In genomic region chr9:70421272-70422180, GRCh38 we compare ENCODE assay signal across 8 cellular contexts. TPM values are rescaled to one million over a fixed set of nuclear protein-coding genes. Genes with fewer than 3 reads are reported as not detected.
DNase-seq lines count a peak whose midpoint lies in the region; ATAC-seq, FAIRE-seq and TF ChIP-seq lines count a peak whose summit lies in the region.

No MANE protein-coding gene starts in this region.

- TF ChIP-seq EP300 in GM12878 (IDR thresholded peaks at IDR 0.05; ENCODE audit: borderline replicate concordance in 1 of 2, control insufficient read depth in 1 of 2, low read depth in 2 of 2, low read length in 2 of 2) = no peak

- ATAC-seq in PC-3 = no peak
- no peak for ATAC-seq in GM12878
- ATAC-seq in HG03439 (IDR thresholded peaks at IDR 0.05; ENCODE audit: unreplicated experiment) = no peak

- TF ChIP-seq CTCF in PC-3 (conservative IDR thresholded peaks at IDR 0.05; ENCODE audit: low read depth, low read length) (no peak), GM12878 (IDR thresholded peaks at IDR 0.05 in 2 of 3, conservative IDR thresholded peaks at IDR 0.05 in 1 of 3; ENCODE audit: control insufficient read depth in 2 of 3, extremely low read depth in 1 of 3, insufficient read depth in 1 of 3, low read depth in 3 of 3, low read length in 3 of 3) (no peak)

- H4K20me1 ChIP-seq in PC-3 (ENCODE audit: low read length) (no peaks in the 10 kb centered on the region), GM12878 (ENCODE audit: control insufficient read depth, insufficient read depth) (no peaks in the 10 kb centered on the region)

- H3K4me2 ChIP-seq in PC-3 (ENCODE audit: low read length) (peak overlapping the region; percentile 97), GM12878 (ENCODE audit: control insufficient read depth, insufficient read depth) (peak overlapping the region; percentile 79; the same call in 1 of the 2 replicates)

- DNase-seq in GF-D8 (lab: John Stamatoyannopoulos, UW) (peak; percentile 26), PC-3 (no peak), GM12878 (ENCODE audit: low read depth, low spot score) (no peak), left kidney (ENCODE audit: low read depth, low spot score) (peak; percentile 17), LoVo (ENCODE audit: low spot score) (no peak), GOT3 (lab: John Stamatoyannopoulos, UW) (no peak)
- DNase-seq in stimulated activated CD8-positive, alpha-beta memory T cell treated with anti-CD3 and anti-CD28 coated beads, Interleukin-12 subunit alpha, Interleukin-12 subunit beta, amount 100 ng/mL, for 4 hours (ENCODE audit: low read depth) = peak; percentile 44

- CTCF ChIA-PET in PC-3 (lab: Charles Lee) = no interaction called here
- CTCF ChIA-PET in GM12878 (lab: Yijun Ruan, JAX) = interaction anchor here (0.7 to 2.2 kb wide), 6 partner anchors 11 to 181 kb away, joined by 3 to 11 read pairs (median 4); no protein-coding TSS in a partner anchor

- no peak for TF ChIP-seq RAD21 in GM12878 (IDR thresholded peaks at IDR 0.05; ENCODE audit: insufficient read depth, low read depth, low read length)

- no peaks in the 10 kb centered on the region for H3K79me2 ChIP-seq in PC-3 (ENCODE audit: low read length)
- H3K79me2 ChIP-seq in GM12878 (ENCODE audit: control insufficient read depth, insufficient read depth, low read length) = no peaks in the 10 kb centered on the region

- H3K4me3 ChIP-seq in PC-3 (ENCODE audit: low read length) (peak overlapping the region; percentile 72; the same call in 1 of the 2 replicates), GM12878 (no peak overlapping the region)

- no peaks in the 10 kb centered on the region for H3K36me3 ChIP-seq in PC-3 (ENCODE audit: low read depth, low read length)
- no peaks in the 10 kb centered on the region for H3K36me3 ChIP-seq in GM12878 (ENCODE audit: control insufficient read depth in 2 of 2, insufficient read depth in 2 of 2, low read length in 1 of 2)

- BruUV-seq in PC-3 (replicated peaks; lab: Mats Ljungman, UMichigan) (no TSS peak), GM12878 (replicated peaks; lab: Mats Ljungman, UMichigan) (no TSS peak)

- SMC1A ChIA-PET in GM12878 (lab: Charles Lee; ENCODE audit: uncharacterized antibody, unreplicated experiment) = interaction anchor here (0.6 to 2.9 kb wide), 11 partner anchors 11 to 181 kb away, joined by 3 to 10 read pairs (median 3); no protein-coding TSS in a partner anchor

- FAIRE-seq in GM12878 (lab: Jason Lieb, UNC) = no peak

- H2AFZ ChIP-seq in PC-3 (ENCODE audit: low read length) (peak overlapping the region; percentile 86; the same call in 1 of the 2 replicates), GM12878 (ENCODE audit: control insufficient read depth, low read depth, low read length) (no peak overlapping the region)

- H3K4me1 ChIP-seq in PC-3 (ENCODE audit: insufficient read depth, low read length) (peaks cover 28% of the 10 kb centered on the region), GM12878 (ENCODE audit: control insufficient read depth, insufficient read depth, low read length) (peaks cover 14% of the 10 kb centered on the region)

- RAD21 ChIA-PET in GM12878 (lab: Charles Lee; ENCODE audit: unreplicated experiment) = interaction anchor here (0.8 to 1.9 kb wide), 5 partner anchors 9 to 181 kb away, joined by 3 to 9 read pairs (median 4); no protein-coding TSS in a partner anchor

- in situ Hi-C loops in GM12878 (cut with MboI) = loop anchor here (25.0 kb wide), 2 partner anchors 1491 to 1784 kb away; partner anchors contain the start of genes ABHD17B and C9orf85

- no peaks in the 10 kb centered on the region for H3K9me2 ChIP-seq in PC-3 (replicated peaks; ENCODE audit: low read length)

- H3K9ac ChIP-seq in PC-3 (ENCODE audit: low read length) (peak overlapping the region; percentile 62), GM12878 (ENCODE audit: control insufficient read depth, insufficient read depth, low read length) (no peak overlapping the region)

- H3F3A ChIP-seq in PC-3 (ENCODE audit: low read length, unreplicated experiment) = no peaks in the 10 kb centered on the region

- 0 out of 2 replicates have a peak overlapping the region, but pooled peaks have one; percentile 75 for H3K27ac ChIP-seq in PC-3 (ENCODE audit: low read length)
- no peak overlapping the region for H3K27ac ChIP-seq in GM12878 (ENCODE audit: control insufficient read depth, insufficient read depth)

- POLR2A ChIA-PET in PC-3 (lab: Charles Lee; ENCODE audit: unreplicated experiment) = no interaction called here
- POLR2A ChIA-PET in GM12878 (lab: Charles Lee) = interaction anchor here (0.6 to 1.8 kb wide), 4 partner anchors 10 to 873 kb away, joined by 3 to 9 read pairs (median 4); no protein-coding TSS in a partner anchor

- intact Hi-C loops in PC-3 (cut with micrococcal nuclease) = loop anchor here (5.0 to 10.0 kb wide), 2 partner anchors 164 to 183 kb away; partner anchors contain the start of gene SMC5
- intact Hi-C loops in GM12878 (cut with micrococcal nuclease; ENCODE audit: unreplicated experiment) = loop anchor here (10.0 kb wide), 1 partner anchor 63 kb away; no protein-coding TSS in a partner anchor

- H3K9me3 ChIP-seq in PC-3 (ENCODE audit: low read length) (no peaks in the 10 kb centered on the region), GM12878 (replicated peaks; ENCODE audit: control insufficient read depth, insufficient read depth, low read length) (no peaks in the 10 kb centered on the region)

- TF ChIP-seq POLR2A in GM12878 (IDR thresholded peaks at IDR 0.05; ENCODE audit: low read depth, low read length) = no peak

- WGBS in GM12878 (ENCODE audit: insufficient coverage, insufficient replicate concordance, low lambda C conversion rate, missing lambda C conversion rate) = 25% methylated on average over 9 of the region's 9 CpGs

- H3K27me3 ChIP-seq in PC-3 (ENCODE audit: low read length) (peaks cover 3% of the 10 kb centered on the region; the same call in 1 of the 2 replicates), GM12878 (replicated peaks in 1 of 2; ENCODE audit: control insufficient read depth in 2 of 2, insufficient read depth in 2 of 2, low read length in 1 of 2) (no peaks in the 10 kb centered on the region; a peak in 1 of 4 replicates)

TF ChIP-seq in GM12878, 131 proteins besides CTCF, POLR2A, EP300 and RAD21 (continues in another document):
- no peak for TF ChIP-seq CUX1 (IDR thresholded peaks at IDR 0.05; ENCODE audit: insufficient replicate concordance, low read depth, low read length)

RNA-seq across cellular contexts. Expression of gene KLF9, which starts 7.1 kb away (rescaled TPM):
- total RNA-seq in PC-3 (2014; rRNA removed) (0.35 and 0.44 TPM in 2 replicates), GM12878 (2014; rRNA removed) (0.87 and 0.90 TPM in 2 replicates), GM12878 (2014; rRNA removed; fragmentation: Illumina TruSeq; extraction: Trizol) (0.76 and 1.1 TPM in 2 replicates), GM12878 (2021) (0.95 and 1.1 TPM in 2 replicates)
- 4.6 and 5.6 TPM in 2 replicates for total RNA-seq in GM12878 (2013; cell fraction: nucleolus; rRNA removed)
- polyA plus RNA-seq in GM12878 (2011; ENCODE audit: low read depth) = 0.80 TPM
- polyA plus RNA-seq in GM12878 (2011; rRNA removed) (0.96 and 1.2 TPM in 2 replicates), GM12878 (2014; fragmentation: Illumina TruSeq; extraction: Trizol) (0.96 and 1.2 TPM in 2 replicates), GM12878 (2014; fragmentation: Nextera tagmentation; extraction: Ambion mirVana) (under 1 TPM; 0.35 to 0.53 TPM), GM12878 (2014; rRNA removed) (0.63 and 0.90 TPM in 2 replicates), GM12878 (2016; fragmentation: Nextera tagmentation; extraction: Ambion mirVana) (under 1 TPM; 0.09 to 0.10 TPM)
- 0.53 and 0.60 TPM in 2 replicates for polyA plus RNA-seq in GM12878 (2011; cell fraction: cytosol; rRNA removed)
- 0.39 and 0.48 TPM in 2 replicates for polyA plus RNA-seq in GM12878 (2011; cell fraction: nucleus; rRNA removed)
- polyA plus RNA-seq in GM12878 (2012) = 1.2 and 1.6 TPM in 2 replicates
- 0.95 and 1.2 TPM in 2 replicates for polyA minus RNA-seq in GM12878 (2011; rRNA and poly(A)+ RNA removed)
- 0.31 and 0.40 TPM in 2 replicates for polyA minus RNA-seq in GM12878 (2011; cell fraction: cytosol; rRNA and poly(A)+ RNA removed)
- 0.60 and 0.77 TPM in 2 replicates for polyA minus RNA-seq in GM12878 (2011; cell fraction: nucleus; rRNA and poly(A)+ RNA removed)

Comparison
In these comparisons a context has a peak if more than half of its experiments do, and no peak if none do; other contexts are left out.
1. DNase-seq: peak in GF-D8 (single experiment), left kidney (single experiment) and stimulated activated CD8-positive, alpha-beta memory T cell treated with anti-CD3 and anti-CD28 coated beads, Interleukin-12 subunit alpha, Interleukin-12 subunit beta, amount 100 ng/mL, for 4 hours (single experiment); none in PC-3 (single experiment), GM12878 (single experiment), LoVo (single experiment) and GOT3 (single experiment).